ENCODE assay signal across 1 cellular context in genomic region chr5:171355302-171355724, GRCh38.
TF ChIP-seq lines count a peak whose summit lies in the region.

No MANE protein-coding gene starts in this region.

TF ChIP-seq in HepG2, 621 proteins besides CTCF, POLR2A, EP300 and RAD21 (continued from another document):
- TF ChIP-seq TSC22D2 (CRISPR knock-in tag; IDR thresholded peaks at IDR 0.05; ENCODE audit: borderline replicate concordance) (no peak), ZNF710 (CRISPR knock-in tag; IDR thresholded peaks at IDR 0.05; ENCODE audit: borderline replicate concordance) (no peak), FOXJ3 (CRISPR knock-in tag; IDR thresholded peaks at IDR 0.05; ENCODE audit: borderline replicate concordance) (no peak)
